ENCODE assay signal across 22 cellular contexts in the genomic region with DNA sequence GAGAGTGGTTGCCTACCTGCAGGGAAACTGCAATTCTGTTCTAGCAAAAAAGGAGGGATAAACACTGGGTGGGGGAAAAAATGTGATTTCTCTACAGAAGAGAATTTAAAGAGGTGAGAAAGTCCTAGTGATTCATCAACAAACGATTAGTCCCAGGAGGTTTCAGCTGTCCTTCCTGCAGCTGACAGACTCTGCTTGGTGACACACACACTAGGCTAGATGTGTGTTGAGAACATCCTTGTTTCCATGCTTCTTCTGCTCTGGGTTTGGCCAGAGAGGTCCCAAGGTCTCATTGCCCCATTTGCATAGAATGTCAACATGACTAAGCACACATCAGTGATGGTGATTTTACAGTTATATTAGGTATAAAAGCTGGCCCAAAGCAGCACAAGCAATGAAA.
DNase-seq lines count a peak whose midpoint lies in the region; TF ChIP-seq lines count a peak whose summit lies in the region.
"Had no signal": no experiment of that assay in that cellular context is flagged by ENCODE, and none has a peak within 500 bp of the region (broad histone marks: within the 10 kb centered on the region; RNA-seq: fewer than 3 reads in every experiment).

No MANE protein-coding gene starts in this region.

- no peak for TF ChIP-seq CTCF in fibroblast of mammary gland (conservative IDR thresholded peaks at IDR 0.05; ENCODE audit: control insufficient read depth, insufficient read depth, low read depth, low read length)
- no peak for TF ChIP-seq CTCF in type B pancreatic cell (conservative IDR thresholded peaks at IDR 0.05)
- no peak for TF ChIP-seq CTCF in suprapubic skin (IDR thresholded peaks at IDR 0.05)

- TF ChIP-seq EP300 in suprapubic skin (IDR thresholded peaks at IDR 0.05): no peak

- H3K4me1 ChIP-seq in suprapubic skin: no peaks in the 10 kb centered on the region

- H3K36me3 ChIP-seq in suprapubic skin: no peaks in the 10 kb centered on the region

- no peak overlapping the region for H3K4me3 Mint-ChIP-seq in type B pancreatic cell

- H3K27me3 ChIP-seq in suprapubic skin: no peaks in the 10 kb centered on the region

- H3K4me3 ChIP-seq in fibroblast of mammary gland (ENCODE audit: control insufficient read depth, low read depth, low read length): no peak overlapping the region
- H3K4me3 ChIP-seq in suprapubic skin: no peak overlapping the region

- TF ChIP-seq POLR2A in Raji (IDR thresholded peaks at IDR 0.05; ENCODE audit: insufficient read depth, low read depth, low read length): peak; percentile 40; the same call in 1 of the 2 replicates
- no peak for TF ChIP-seq POLR2A in suprapubic skin (IDR thresholded peaks at IDR 0.05)

- peak overlapping the region; percentile 73 for H3K27ac Mint-ChIP-seq in type B pancreatic cell

- 58% methylated on average over 1 of the region's 1 CpG for WGBS in suprapubic skin

- H3K36me3 Mint-ChIP-seq in type B pancreatic cell: no peaks in the 10 kb centered on the region

- H3K9me3 ChIP-seq in suprapubic skin: no peaks in the 10 kb centered on the region

- H3K27ac ChIP-seq in suprapubic skin: no peak overlapping the region
- H3K27ac ChIP-seq: C4-2B had no signal

- H3K9me3 Mint-ChIP-seq in type B pancreatic cell: no peaks in the 10 kb centered on the region

- DNase-seq in HS-5 (ENCODE audit: low read depth): peak; percentile 65
- DNase-seq in fibroblast of mammary gland (ENCODE audit: low read depth): peak; percentile 10
- DNase-seq in type B pancreatic cell (ENCODE audit: extremely low spot score, unreplicated experiment): no peak
- no peak for DNase-seq in AG20443 (ENCODE audit: low spot score)
- DNase-seq in SKM-1 (lab: John Stamatoyannopoulos, UW; ENCODE audit: unreplicated experiment): no peak
- DNase-seq in epidermal melanocyte (ENCODE audit: insufficient read length, low spot score): no peak
- no peak for DNase-seq in suprapubic skin (ENCODE audit: low spot score in 2 of 2)
- DNase-seq: ACHN, AML-193, DND-41, GF-D8, GOT3, KG1, NCI-H1417, NCI-H187 treated with DMSO at 0.1 percent for 48 hours, NCI-H2227 treated with DMSO at 0.1 percent for 48 hours, NCI-H510A treated with DMSO at 0.1 percent for 48 hours, NCI-H82, OCI-M1, SIG-M5 had no signal

- no peaks in the 10 kb centered on the region for H3K27me3 Mint-ChIP-seq in type B pancreatic cell

- peaks cover 26% of the 10 kb centered on the region for H3K4me1 Mint-ChIP-seq in type B pancreatic cell (ENCODE audit: unreplicated experiment)

Comparison
In these comparisons a context has a peak if more than half of its experiments do, and no peak if none do; other contexts are left out.
1. DNase-seq: peak in HS-5 (single experiment) and fibroblast of mammary gland (single experiment); none in type B pancreatic cell (single experiment), AG20443 (single experiment), SKM-1 (single experiment), epidermal melanocyte (single experiment) and suprapubic skin (0 of 2).